ENCODE assay signal across 1 cellular context in the genomic region with DNA sequence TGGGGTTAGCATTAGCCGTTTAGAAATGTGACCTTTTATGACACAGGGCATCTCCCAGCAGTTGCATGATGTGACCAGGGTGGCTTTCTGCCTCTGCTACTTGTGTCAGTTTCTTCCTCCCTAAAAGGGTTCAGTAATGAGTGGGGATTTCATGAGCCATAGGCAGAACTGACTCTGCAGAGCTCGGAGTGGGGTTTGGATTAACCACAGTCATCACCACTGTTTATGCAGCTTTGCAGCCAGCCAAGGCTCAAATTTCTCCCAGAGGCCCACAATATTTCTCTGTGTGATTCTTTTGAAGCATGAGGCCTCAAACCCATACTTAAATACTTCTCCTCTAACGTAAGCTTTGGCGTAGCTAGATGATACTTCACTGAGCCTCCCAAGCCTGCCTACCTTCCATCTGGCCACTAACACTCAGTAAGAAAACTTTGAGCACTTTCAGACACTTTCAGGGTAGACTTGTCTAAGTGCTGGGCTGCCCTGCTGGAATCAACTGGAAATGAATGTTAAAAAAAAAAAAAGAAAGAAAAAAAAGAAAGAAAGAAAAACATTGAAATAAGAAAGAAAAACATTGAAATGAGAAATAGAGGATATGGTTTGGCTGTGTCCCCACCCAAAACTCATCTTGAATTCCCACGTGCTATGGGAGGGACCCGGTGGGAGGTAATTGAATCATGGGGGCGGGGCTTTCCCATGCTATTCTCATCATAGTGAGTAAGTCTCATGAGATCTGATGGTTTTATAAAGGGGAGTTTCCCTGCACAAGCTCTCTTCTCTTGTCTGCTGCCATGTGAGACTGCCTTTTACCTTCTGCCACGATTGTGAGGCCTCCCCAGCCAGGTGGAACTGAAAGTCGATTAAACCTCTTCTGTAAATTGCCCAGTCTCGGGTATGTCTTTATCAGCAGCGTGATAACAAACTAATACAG.
TF ChIP-seq lines count a peak whose summit lies in the region.

No MANE protein-coding gene starts in this region.

TF ChIP-seq in IMR-90, 13 proteins besides CTCF, POLR2A, EP300 and RAD21 (continued from another document):
- 0 out of 2 replicates have a peak, but pooled peaks have one; percentile 6 for TF ChIP-seq MXI1 (IDR thresholded peaks at IDR 0.05; ENCODE audit: borderline replicate concordance, low read depth, low read length)
- TF ChIP-seq SMC3 (IDR thresholded peaks at IDR 0.05; ENCODE audit: low read depth, low read length): 0 out of 2 replicates have a peak, but pooled peaks have one; percentile 1
- TF ChIP-seq ELK1 (IDR thresholded peaks at IDR 0.05; ENCODE audit: borderline replicate concordance, low read depth, low read length): no peak
- peak; percentile 20; the same call in 1 of the 2 replicates for TF ChIP-seq MAFK (IDR thresholded peaks at IDR 0.05; ENCODE audit: low read depth, low read length)
- TF ChIP-seq BHLHE40 (IDR thresholded peaks at IDR 0.05; ENCODE audit: low read depth, low read length): no peak; the same call in 1 of the 2 replicates
- TF ChIP-seq MAZ (IDR thresholded peaks at IDR 0.05; ENCODE audit: borderline replicate concordance, low read depth, low read length): peak; percentile 23; the same call in 1 of the 2 replicates
- no peak for TF ChIP-seq CHD1 (IDR thresholded peaks at IDR 0.05; ENCODE audit: low read depth, low read length)
- TF ChIP-seq RFX5 (IDR thresholded peaks at IDR 0.05; ENCODE audit: low read depth, low read length): no peak
- no peak for TF ChIP-seq CEBPB (IDR thresholded peaks at IDR 0.05; ENCODE audit: low read depth, low read length)
